34 cellular contexts compared by ENCODE assay signal in the genomic region with DNA sequence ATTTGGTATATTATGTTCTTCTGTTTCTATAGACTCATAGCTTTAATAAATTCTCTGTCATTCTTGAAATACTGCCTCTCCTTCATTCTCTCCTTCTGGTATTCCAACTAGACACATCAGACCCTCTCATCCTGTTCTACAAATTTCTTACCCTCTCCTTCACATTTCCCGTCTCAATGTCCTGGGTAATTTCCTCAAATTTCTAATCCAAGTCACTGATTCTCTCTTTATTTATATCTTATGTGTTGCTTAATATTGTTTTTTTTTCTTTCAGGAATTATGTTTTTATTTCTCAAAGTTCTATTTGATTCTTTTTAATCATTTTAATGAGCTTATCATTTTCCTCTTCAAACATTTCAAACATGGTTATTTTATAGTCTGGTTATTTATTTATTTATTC.
"Had no signal": no experiment of that assay in that cellular context is flagged by ENCODE, and none has a peak within 500 bp of the region (broad histone marks: within the 10 kb centered on the region; RNA-seq: fewer than 3 reads in every experiment).

No MANE protein-coding gene starts in this region.

- H3K27ac ChIP-seq: ascending aorta, body of pancreas, breast epithelium, Peyer's patch, SJSA1 had no signal

- H3K27me3 ChIP-seq: ascending aorta, body of pancreas, breast epithelium, MG63, Peyer's patch, SJSA1 had no signal

- H3K9me3 ChIP-seq: ascending aorta, body of pancreas, breast epithelium, MG63, Peyer's patch, SJSA1 had no signal

- H3K4me3 Mint-ChIP-seq: activated CD4-positive, alpha-beta T cell treated with anti-CD3 and anti-CD28 coated beads, Interleukin-2, amount 10 ng/mL, durations not matched to agents 24 days and 14 days; activated CD8-positive, alpha-beta T cell treated with anti-CD3 and anti-CD28 coated beads for 36 hours; activated naive CD4-positive, alpha-beta T cell treated with anti-CD3 and anti-CD28 coated beads, Interleukin-2, amount 50 U/mL, for 24 hours; activated naive CD8-positive, alpha-beta T cell treated with anti-CD3 and anti-CD28 coated beads, Interleukin-2, amount 10 ng/mL, durations not matched to agents 7 days and 5 days; T-helper 2 cell treated with Interferon-gamma antibody and Interleukin-4, amounts not matched to agents 5 μg/mL and 100 μg/mL, for 36 hours had no signal

- DNase-seq: activated CD4-positive, alpha-beta T cell treated with anti-CD3 and anti-CD28 coated beads, Interleukin-2, amount 10 ng/mL, durations not matched to agents 24 days and 14 days; activated CD4-positive, alpha-beta T cell treated with anti-CD3 and anti-CD28 coated beads, Interleukin-2, amount 50 U/mL, for 4 hours; activated CD8-positive, alpha-beta T cell treated with anti-CD3 and anti-CD28 coated beads for 36 hours; activated gamma-delta T cell; activated naive CD4-positive, alpha-beta T cell treated with Interleukin-2 at 50 U/mL for 16 hours; activated naive CD8-positive, alpha-beta T cell treated with anti-CD3 and anti-CD28 coated beads, Interleukin-2, amount 10 ng/mL, durations not matched to agents 7 days and 5 days; activated T-cell treated with anti-CD3 and anti-CD28 coated beads, Interleukin-2, amount 50 U/mL, for 1 hour; amygdala; body of pancreas; Kasumi-1; KG1; MG63; NCI-H1048; NCI-H1105 treated with DMSO at 0.1 percent for 48 hours; NCI-H1436; NCI-H1694; NCI-H2029; NCI-H2107; NCI-H2171; NCI-H510A; NCI-H526; NCI-H748 treated with DMSO at 0.1 percent for 48 hours; NK-92 treated with Interleukin-12 subunit alpha and Interleukin-12 subunit beta, amount 100 ng/mL, for 24 hours; PC-3; Peyer's patch; RPMI8226; SHP77 treated with DMSO at 0.1 percent for 48 hours had no signal

- H3K4me1 Mint-ChIP-seq: activated CD4-positive, alpha-beta T cell treated with anti-CD3 and anti-CD28 coated beads, Interleukin-2, amount 10 ng/mL, durations not matched to agents 24 days and 14 days; activated naive CD4-positive, alpha-beta T cell treated with anti-CD3 and anti-CD28 coated beads, Interleukin-2, amount 50 U/mL, for 24 hours; activated naive CD8-positive, alpha-beta T cell treated with anti-CD3 and anti-CD28 coated beads, Interleukin-2, amount 10 ng/mL, durations not matched to agents 7 days and 5 days had no signal

- H3K27me3 Mint-ChIP-seq: activated CD4-positive, alpha-beta T cell treated with anti-CD3 and anti-CD28 coated beads, Interleukin-2, amount 10 ng/mL, durations not matched to agents 24 days and 14 days; activated CD8-positive, alpha-beta T cell treated with anti-CD3 and anti-CD28 coated beads for 36 hours; activated naive CD4-positive, alpha-beta T cell treated with anti-CD3 and anti-CD28 coated beads, Interleukin-2, amount 50 U/mL, for 24 hours; activated naive CD8-positive, alpha-beta T cell treated with anti-CD3 and anti-CD28 coated beads, Interleukin-2, amount 10 ng/mL, durations not matched to agents 7 days and 5 days had no signal

- ATAC-seq: activated CD8-positive, alpha-beta T cell treated with anti-CD3 and anti-CD28 coated beads for 36 hours; body of pancreas; PC-3 had no signal

- H3K4me3 ChIP-seq: ascending aorta, body of pancreas, breast epithelium, MG63, Peyer's patch, SJSA1 had no signal

- H3K9me3 Mint-ChIP-seq: activated CD4-positive, alpha-beta T cell treated with anti-CD3 and anti-CD28 coated beads, Interleukin-2, amount 10 ng/mL, durations not matched to agents 24 days and 14 days; activated CD8-positive, alpha-beta T cell treated with anti-CD3 and anti-CD28 coated beads for 36 hours; activated naive CD4-positive, alpha-beta T cell treated with anti-CD3 and anti-CD28 coated beads, Interleukin-2, amount 50 U/mL, for 24 hours; activated naive CD8-positive, alpha-beta T cell treated with anti-CD3 and anti-CD28 coated beads, Interleukin-2, amount 10 ng/mL, durations not matched to agents 7 days and 5 days; activated T-helper 2 cell treated with anti-CD3 and anti-CD28 coated beads, Interferon-gamma antibody, Interleukin-2, Interleukin-4, amounts not matched to agents 10 μg/mL and 5 μg/mL and 100 μg/mL, durations not matched to agents 14 hours and 24 hours and 36 hours; T-helper 2 cell treated with Interferon-gamma antibody and Interleukin-4, amounts not matched to agents 5 μg/mL and 100 μg/mL, for 36 hours had no signal

- H3K27ac Mint-ChIP-seq: activated CD4-positive, alpha-beta T cell treated with anti-CD3 and anti-CD28 coated beads, Interleukin-2, amount 10 ng/mL, durations not matched to agents 24 days and 14 days; activated CD8-positive, alpha-beta T cell treated with anti-CD3 and anti-CD28 coated beads for 36 hours; activated naive CD4-positive, alpha-beta T cell treated with anti-CD3 and anti-CD28 coated beads, Interleukin-2, amount 50 U/mL, for 24 hours; activated naive CD8-positive, alpha-beta T cell treated with anti-CD3 and anti-CD28 coated beads, Interleukin-2, amount 10 ng/mL, durations not matched to agents 7 days and 5 days; activated T-helper 2 cell treated with anti-CD3 and anti-CD28 coated beads, Interferon-gamma antibody, Interleukin-2, Interleukin-4, amounts not matched to agents 10 μg/mL and 5 μg/mL and 100 μg/mL, durations not matched to agents 14 hours and 24 hours and 36 hours; T-helper 2 cell treated with Interferon-gamma antibody and Interleukin-4, amounts not matched to agents 5 μg/mL and 100 μg/mL, for 36 hours had no signal

- H3K36me3 ChIP-seq: breast epithelium, MG63, SJSA1 had no signal

- FAIRE-seq: TTC549 had no signal

- H3K4me1 ChIP-seq: ascending aorta, body of pancreas, breast epithelium, Peyer's patch, SJSA1 had no signal
